16 cellular contexts compared by ENCODE assay signal in the genomic region with DNA sequence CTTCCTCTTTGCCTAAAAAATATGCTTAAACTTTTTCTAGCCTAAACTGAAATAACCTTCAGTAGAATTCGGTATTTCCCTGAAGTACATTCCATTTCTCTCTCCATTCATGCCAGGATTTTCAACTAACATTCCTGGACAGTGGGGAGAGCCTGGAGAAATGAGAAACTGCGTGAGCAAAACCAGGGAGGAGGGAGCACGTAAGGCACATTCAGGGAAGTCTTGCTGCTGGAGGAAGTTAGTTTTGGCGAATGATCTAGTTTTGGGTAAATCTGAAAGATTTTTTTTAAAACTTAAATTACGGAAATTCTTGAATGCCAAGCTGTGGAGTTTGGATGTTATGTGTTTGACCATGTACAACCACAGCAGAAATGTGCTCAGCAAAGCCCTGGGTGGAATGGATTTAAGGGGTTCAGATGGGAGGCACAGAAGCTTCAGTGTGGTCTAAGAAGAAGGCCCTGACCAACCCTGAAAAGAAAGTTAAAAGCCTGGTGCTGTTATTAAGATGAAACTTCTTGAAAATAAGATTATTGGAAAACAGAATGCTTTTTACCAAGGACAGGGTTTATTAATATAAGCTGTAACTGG.
A peak's percentile ranks its signal among the peaks of the same experiment; 100 is the strongest.
DNase-seq lines count a peak whose midpoint lies in the region; ATAC-seq and TF ChIP-seq lines count a peak whose summit lies in the region.
"Had no signal": no experiment of that assay in that cellular context is flagged by ENCODE, and none has a peak within 500 bp of the region (broad histone marks: within the 10 kb centered on the region; RNA-seq: fewer than 3 reads in every experiment).

No MANE protein-coding gene starts in this region.

- no peaks in the 10 kb centered on the region for H3K9me2 ChIP-seq in SK-N-SH

- no peaks in the 10 kb centered on the region for H3K9me3 ChIP-seq in SK-N-SH
- H3K9me3 ChIP-seq: gastrocnemius medialis had no signal

- peaks cover 0 to 2% (median under 1%) of the 10 kb centered on the region in 4 donors for H3K4me1 Mint-ChIP-seq in naive thymus-derived CD8-positive, alpha-beta T cell

- no peaks in the 10 kb centered on the region for H4K20me1 ChIP-seq in SK-N-SH (ENCODE audit: insufficient read depth)

- H3K79me2 ChIP-seq in SK-N-SH (ENCODE audit: insufficient read depth) = no peaks in the 10 kb centered on the region

- 70% methylated on average over 5 of the region's 5 CpGs for WGBS in SK-N-SH (ENCODE audit: low lambda C conversion rate)

- no peaks in the 10 kb centered on the region for H3K36me3 ChIP-seq in SK-N-SH (replicated peaks in 1 of 2; ENCODE audit: control insufficient read depth in 1 of 2, insufficient read depth in 2 of 2, low read length in 1 of 2)
- H3K36me3 ChIP-seq: gastrocnemius medialis had no signal

- no peaks in the 10 kb centered on the region for H3K9me3 Mint-ChIP-seq in naive thymus-derived CD8-positive, alpha-beta T cell
- H3K9me3 Mint-ChIP-seq: T-cell, type B pancreatic cell had no signal

- POLR2A ChIA-PET in AG04449 (lab: Yijun Ruan, JAX) (no interaction called here), SK-N-SH (lab: Yijun Ruan, JAX) (no interaction called here)
- POLR2A ChIA-PET in naive thymus-derived CD8-positive, alpha-beta T cell (lab: Charles Lee) = no interaction called here

- no peaks in the 10 kb centered on the region for H3K36me3 Mint-ChIP-seq in naive thymus-derived CD8-positive, alpha-beta T cell
- H3K36me3 Mint-ChIP-seq: T-cell, type B pancreatic cell had no signal

- no peak overlapping the region for H3K4me3 ChIP-seq in AG04449 (ENCODE audit: low read depth, low read length)
- no peak overlapping the region for H3K4me3 ChIP-seq in SK-N-SH (ENCODE audit: low read depth in 2 of 2, low read length in 1 of 2)
- H3K4me3 ChIP-seq: gastrocnemius medialis, lung had no signal

- CTCF ChIA-PET in AG04449 (lab: Yijun Ruan, JAX) (interaction anchor here (1.1 to 5.5 kb wide), 6 partner anchors 9 to 987 kb away, joined by 3 to 52 read pairs (median 4); no protein-coding TSS in a partner anchor), SK-N-SH (lab: Yijun Ruan, JAX) (interaction anchor here (0.6 to 1.4 kb wide), 3 partner anchors 12 to 981 kb away, joined by 3 read pairs; no protein-coding TSS in a partner anchor)

- TF ChIP-seq CTCF in AG04449 (IDR thresholded peaks at IDR 0.05; ENCODE audit: insufficient read depth, low read length, missing control alignments) (no peak), SK-N-SH (IDR thresholded peaks at IDR 0.05) (no peak)

- H3F3A ChIP-seq in SK-N-SH (replicated peaks; ENCODE audit: insufficient read depth) = no peaks in the 10 kb centered on the region

- no peak overlapping the region for H3K4me3 Mint-ChIP-seq in naive thymus-derived CD8-positive, alpha-beta T cell
- H3K4me3 Mint-ChIP-seq: T-cell, type B pancreatic cell had no signal

- TF ChIP-seq EP300 in SK-N-SH (IDR thresholded peaks at IDR 0.05; ENCODE audit: borderline replicate concordance in 1 of 2, low read depth in 1 of 2, low read length in 1 of 2) = no peak

- H3K27me3 ChIP-seq in SK-N-SH (ENCODE audit: insufficient read depth) = no peaks in the 10 kb centered on the region
- H3K27me3 ChIP-seq: gastrocnemius medialis had no signal

- no peak overlapping the region for H3K9ac ChIP-seq in SK-N-SH
- H3K9ac ChIP-seq: KMS-11 had no signal

- no peak overlapping the region for H3K27ac Mint-ChIP-seq in naive thymus-derived CD8-positive, alpha-beta T cell
- H3K27ac Mint-ChIP-seq: T-cell, type B pancreatic cell had no signal

- no peaks in the 10 kb centered on the region for H3K4me1 ChIP-seq in SK-N-SH (ENCODE audit: control insufficient read depth in 1 of 2, insufficient read depth in 2 of 2, low read depth in 1 of 2, low read length in 1 of 2)

- H3K4me2 ChIP-seq in SK-N-SH = no peak overlapping the region
- H3K4me2 ChIP-seq: KMS-11 had no signal

- TF ChIP-seq RAD21 in SK-N-SH (IDR thresholded peaks at IDR 0.05; ENCODE audit: low read length) = no peak

- no peak for ATAC-seq in GM21447 (IDR thresholded peaks at IDR 0.05; ENCODE audit: unreplicated experiment)
- ATAC-seq in naive thymus-derived CD8-positive, alpha-beta T cell = no peak
- ATAC-seq: gastrocnemius medialis, T-cell had no signal

- H2AFZ ChIP-seq in SK-N-SH (ENCODE audit: low read depth) = peak overlapping the region; percentile 30

- DNase-seq in AG04449 (ENCODE audit: low read depth, low spot score) = peak; percentile 82
- no peak for DNase-seq in SK-N-SH
- DNase-seq in fibroblast of the conjunctiva (ENCODE audit: low read depth) = peak; percentile 60
- DNase-seq in myocyte (ENCODE audit: low read depth) = peak; percentile 77
- DNase-seq in HT-29 (ENCODE audit: low spot score) = no peak
- no peak for DNase-seq in COR-L47 (lab: John Stamatoyannopoulos, UW)
- DNase-seq in naive thymus-derived CD8-positive, alpha-beta T cell = no peak
- DNase-seq: activated CD4-positive, alpha-beta T cell treated with anti-CD3 and anti-CD28 coated beads for 48 hours; activated effector memory CD4-positive, alpha-beta T cell treated with Interleukin-2 at 50 U/mL for 16 hours; AML-193; gastrocnemius medialis; T-cell had no signal

- peak overlapping the region; percentile 17 to 31; a peak in 3 of 4 replicates for H3K27ac ChIP-seq in SK-N-SH (ENCODE audit: low read depth in 2 of 2, low read length in 1 of 2)
- H3K27ac ChIP-seq: gastrocnemius medialis, KMS-11 had no signal

- peaks cover 0 to 4% (median 0%) of the 10 kb centered on the region in 5 donors for H3K27me3 Mint-ChIP-seq in naive thymus-derived CD8-positive, alpha-beta T cell
- H3K27me3 Mint-ChIP-seq: type B pancreatic cell had no signal

TF ChIP-seq in SK-N-SH, 30 proteins besides CTCF, POLR2A, EP300 and RAD21:
- TF ChIP-seq, protein P1, sequence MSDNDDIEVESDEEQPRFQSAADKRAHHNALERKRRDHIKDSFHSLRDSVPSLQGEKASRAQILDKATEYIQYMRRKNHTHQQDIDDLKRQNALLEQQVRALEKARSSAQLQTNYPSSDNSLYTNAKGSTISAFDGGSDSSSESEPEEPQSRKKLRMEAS (IDR thresholded peaks at IDR 0.05; ENCODE audit: low read depth) = no peak
- TF ChIP-seq, protein P2, sequence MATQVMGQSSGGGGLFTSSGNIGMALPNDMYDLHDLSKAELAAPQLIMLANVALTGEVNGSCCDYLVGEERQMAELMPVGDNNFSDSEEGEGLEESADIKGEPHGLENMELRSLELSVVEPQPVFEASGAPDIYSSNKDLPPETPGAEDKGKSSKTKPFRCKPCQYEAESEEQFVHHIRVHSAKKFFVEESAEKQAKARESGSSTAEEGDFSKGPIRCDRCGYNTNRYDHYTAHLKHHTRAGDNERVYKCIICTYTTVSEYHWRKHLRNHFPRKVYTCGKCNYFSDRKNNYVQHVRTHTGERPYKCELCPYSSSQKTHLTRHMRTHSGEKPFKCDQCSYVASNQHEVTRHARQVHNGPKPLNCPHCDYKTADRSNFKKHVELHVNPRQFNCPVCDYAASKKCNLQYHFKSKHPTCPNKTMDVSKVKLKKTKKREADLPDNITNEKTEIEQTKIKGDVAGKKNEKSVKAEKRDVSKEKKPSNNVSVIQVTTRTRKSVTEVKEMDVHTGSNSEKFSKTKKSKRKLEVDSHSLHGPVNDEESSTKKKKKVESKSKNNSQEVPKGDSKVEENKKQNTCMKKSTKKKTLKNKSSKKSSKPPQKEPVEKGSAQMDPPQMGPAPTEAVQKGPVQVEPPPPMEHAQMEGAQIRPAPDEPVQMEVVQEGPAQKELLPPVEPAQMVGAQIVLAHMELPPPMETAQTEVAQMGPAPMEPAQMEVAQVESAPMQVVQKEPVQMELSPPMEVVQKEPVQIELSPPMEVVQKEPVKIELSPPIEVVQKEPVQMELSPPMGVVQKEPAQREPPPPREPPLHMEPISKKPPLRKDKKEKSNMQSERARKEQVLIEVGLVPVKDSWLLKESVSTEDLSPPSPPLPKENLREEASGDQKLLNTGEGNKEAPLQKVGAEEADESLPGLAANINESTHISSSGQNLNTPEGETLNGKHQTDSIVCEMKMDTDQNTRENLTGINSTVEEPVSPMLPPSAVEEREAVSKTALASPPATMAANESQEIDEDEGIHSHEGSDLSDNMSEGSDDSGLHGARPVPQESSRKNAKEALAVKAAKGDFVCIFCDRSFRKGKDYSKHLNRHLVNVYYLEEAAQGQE (IDR thresholded peaks at IDR 0.05; ENCODE audit: low read depth, low read length) = no peak
- no peak for TF ChIP-seq TCF12 (IDR thresholded peaks at IDR 0.05)
- no peak for TF ChIP-seq YY1 (IDR thresholded peaks at IDR 0.05; ENCODE audit: low read depth)
- TF ChIP-seq POLR2AphosphoS5 (IDR thresholded peaks at IDR 0.05; ENCODE audit: low read depth, low read length) = no peak
- no peak for TF ChIP-seq RFX5 (IDR thresholded peaks at IDR 0.05; ENCODE audit: low read length)
- no peak for TF ChIP-seq EZH2phosphoT487 (IDR thresholded peaks at IDR 0.05; ENCODE audit: borderline replicate concordance, low read depth)
- TF ChIP-seq, protein P3, sequence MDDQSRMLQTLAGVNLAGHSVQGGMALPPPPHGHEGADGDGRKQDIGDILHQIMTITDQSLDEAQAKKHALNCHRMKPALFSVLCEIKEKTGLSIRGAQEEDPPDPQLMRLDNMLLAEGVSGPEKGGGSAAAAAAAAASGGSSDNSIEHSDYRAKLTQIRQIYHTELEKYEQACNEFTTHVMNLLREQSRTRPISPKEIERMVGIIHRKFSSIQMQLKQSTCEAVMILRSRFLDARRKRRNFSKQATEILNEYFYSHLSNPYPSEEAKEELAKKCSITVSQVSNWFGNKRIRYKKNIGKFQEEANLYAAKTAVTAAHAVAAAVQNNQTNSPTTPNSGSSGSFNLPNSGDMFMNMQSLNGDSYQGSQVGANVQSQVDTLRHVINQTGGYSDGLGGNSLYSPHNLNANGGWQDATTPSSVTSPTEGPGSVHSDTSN (IDR thresholded peaks at IDR 0.05) = no peak
- no peak for TF ChIP-seq ELF1 (IDR thresholded peaks at IDR 0.05)
- TF ChIP-seq, protein P4, sequence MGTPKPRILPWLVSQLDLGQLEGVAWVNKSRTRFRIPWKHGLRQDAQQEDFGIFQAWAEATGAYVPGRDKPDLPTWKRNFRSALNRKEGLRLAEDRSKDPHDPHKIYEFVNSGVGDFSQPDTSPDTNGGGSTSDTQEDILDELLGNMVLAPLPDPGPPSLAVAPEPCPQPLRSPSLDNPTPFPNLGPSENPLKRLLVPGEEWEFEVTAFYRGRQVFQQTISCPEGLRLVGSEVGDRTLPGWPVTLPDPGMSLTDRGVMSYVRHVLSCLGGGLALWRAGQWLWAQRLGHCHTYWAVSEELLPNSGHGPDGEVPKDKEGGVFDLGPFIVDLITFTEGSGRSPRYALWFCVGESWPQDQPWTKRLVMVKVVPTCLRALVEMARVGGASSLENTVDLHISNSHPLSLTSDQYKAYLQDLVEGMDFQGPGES (IDR thresholded peaks at IDR 0.05; ENCODE audit: low read depth, low read length) = no peak

Comparison
In these comparisons a context has a peak if more than half of its experiments do, and no peak if none do; other contexts are left out.
1. DNase-seq: peak in AG04449 (single experiment), fibroblast of the conjunctiva (single experiment) and myocyte (single experiment); none in SK-N-SH (single experiment), HT-29 (single experiment), COR-L47 (single experiment) and naive thymus-derived CD8-positive, alpha-beta T cell (0 of 10).